In genomic region chr4:159052315-159052714, GRCh38 we compare ENCODE assay signal across 12 cellular contexts. TPM values are rescaled to one million over a fixed set of nuclear protein-coding genes. Genes with fewer than 3 reads are reported as not detected.
DNase-seq lines count a peak whose midpoint lies in the region; ATAC-seq lines count a peak whose summit lies in the region.
"Had no signal": no experiment of that assay in that cellular context is flagged by ENCODE, and none has a peak within 500 bp of the region (broad histone marks: within the 10 kb centered on the region; RNA-seq: fewer than 3 reads in every experiment).

No MANE protein-coding gene starts in this region.

- H3K27me3 Mint-ChIP-seq in memory B cell = peaks cover 18% of the 10 kb centered on the region
- peaks cover 27% of the 10 kb centered on the region for H3K27me3 Mint-ChIP-seq in activated T-cell treated with anti-CD3 and anti-CD28 coated beads, Interleukin-2, amount 50 U/mL, for 24 hours
- H3K27me3 Mint-ChIP-seq in natural killer cell treated with Interleukin-12 subunit alpha and Interleukin-12 subunit beta and Interleukin-15 and Interleukin-18, amount 100 ng/mL, for 72 hours = peaks cover 14 to 28% of the 10 kb centered on the region in 2 donors

- H3K27ac Mint-ChIP-seq in memory B cell = no peak overlapping the region
- no peak overlapping the region for H3K27ac Mint-ChIP-seq in activated T-cell treated with anti-CD3 and anti-CD28 coated beads, Interleukin-2, amount 50 U/mL, for 24 hours
- H3K27ac Mint-ChIP-seq in natural killer cell treated with Interleukin-12 subunit alpha and Interleukin-12 subunit beta and Interleukin-15 and Interleukin-18, amount 100 ng/mL, for 72 hours = no peak overlapping the region

- H3K36me3 Mint-ChIP-seq in memory B cell = no peaks in the 10 kb centered on the region
- H3K36me3 Mint-ChIP-seq in activated T-cell treated with anti-CD3 and anti-CD28 coated beads, Interleukin-2, amount 50 U/mL, for 24 hours (ENCODE audit: low read depth) = no peaks in the 10 kb centered on the region
- H3K36me3 Mint-ChIP-seq in natural killer cell treated with Interleukin-12 subunit alpha and Interleukin-12 subunit beta and Interleukin-15 and Interleukin-18, amount 100 ng/mL, for 72 hours = no peaks in the 10 kb centered on the region

- ATAC-seq in GM18873 (IDR thresholded peaks at IDR 0.05; ENCODE audit: low FRiP score, unreplicated experiment) = peak; percentile 41
- ATAC-seq in GM21723 (IDR thresholded peaks at IDR 0.05; ENCODE audit: unreplicated experiment) = peak; percentile 50
- ATAC-seq in HG03175 (IDR thresholded peaks at IDR 0.05; ENCODE audit: unreplicated experiment) = peak; percentile 69
- ATAC-seq in memory B cell (ENCODE audit: low read depth) = peak; percentile 90
- ATAC-seq in natural killer cell treated with Interleukin-12 subunit alpha and Interleukin-12 subunit beta and Interleukin-15 and Interleukin-18, amount 100 ng/mL, for 72 hours = no peak
- ATAC-seq: effector memory CD8-positive, alpha-beta T cell had no signal

- peaks cover 22% of the 10 kb centered on the region for H3K4me1 Mint-ChIP-seq in memory B cell
- peaks cover 20% of the 10 kb centered on the region for H3K4me1 Mint-ChIP-seq in activated T-cell treated with anti-CD3 and anti-CD28 coated beads, Interleukin-2, amount 50 U/mL, for 24 hours (ENCODE audit: low read depth)
- H3K4me1 Mint-ChIP-seq in natural killer cell treated with Interleukin-12 subunit alpha and Interleukin-12 subunit beta and Interleukin-15 and Interleukin-18, amount 100 ng/mL, for 72 hours (ENCODE audit: low read depth in 2 of 2) = peaks cover 3 to 12% of the 10 kb centered on the region in 2 donors

- DNase-seq in memory B cell (ENCODE audit: low spot score in 2 of 2) = peak in 1 of 2 donors; percentile 45
- no peak for DNase-seq in activated T-cell treated with anti-CD3 and anti-CD28 coated beads, Interleukin-2, amount 50 U/mL, for 24 hours
- DNase-seq in NCI-H2171 (lab: John Stamatoyannopoulos, UW) = no peak
- DNase-seq in AG20443 (ENCODE audit: low spot score) = no peak
- no peak for DNase-seq in natural killer cell treated with Interleukin-12 subunit alpha and Interleukin-12 subunit beta and Interleukin-15 and Interleukin-18, amount 100 ng/mL, for 72 hours (ENCODE audit: low spot score)
- DNase-seq: Caco-2; effector memory CD8-positive, alpha-beta T cell; Kasumi-1; NCI-H510A treated with DMSO at 0.1 percent for 48 hours had no signal

- peak overlapping the region; percentile 71 for H3K4me3 Mint-ChIP-seq in memory B cell
- no peak overlapping the region for H3K4me3 Mint-ChIP-seq in activated T-cell treated with anti-CD3 and anti-CD28 coated beads, Interleukin-2, amount 50 U/mL, for 24 hours
- no peak overlapping the region for H3K4me3 Mint-ChIP-seq in natural killer cell treated with Interleukin-12 subunit alpha and Interleukin-12 subunit beta and Interleukin-15 and Interleukin-18, amount 100 ng/mL, for 72 hours
- H3K4me3 Mint-ChIP-seq: effector memory CD8-positive, alpha-beta T cell had no signal

- no peaks in the 10 kb centered on the region for H3K9me3 Mint-ChIP-seq in memory B cell
- H3K9me3 Mint-ChIP-seq in activated T-cell treated with anti-CD3 and anti-CD28 coated beads, Interleukin-2, amount 50 U/mL, for 24 hours = no peaks in the 10 kb centered on the region
- no peaks in the 10 kb centered on the region for H3K9me3 Mint-ChIP-seq in natural killer cell treated with Interleukin-12 subunit alpha and Interleukin-12 subunit beta and Interleukin-15 and Interleukin-18, amount 100 ng/mL, for 72 hours
- H3K9me3 Mint-ChIP-seq: effector memory CD8-positive, alpha-beta T cell had no signal

RNA-seq across cellular contexts. Expression of gene RAPGEF2, which starts 50.6 kb away (rescaled TPM):
- 10 to 100 TPM; 14.0 to 33.3 TPM for total RNA-seq in natural killer cell treated with Interleukin-12 subunit alpha and Interleukin-12 subunit beta and Interleukin-15 and Interleukin-18, amount 100 ng/mL, for 72 hours

Comparison
In these comparisons a context has a peak if more than half of its experiments do, and no peak if none do; other contexts are left out.
1. ATAC-seq: peak in GM18873 (single experiment), GM21723 (single experiment), HG03175 (single experiment) and memory B cell (single experiment); none in natural killer cell treated with Interleukin-12 subunit alpha and Interleukin-12 subunit beta and Interleukin-15 and Interleukin-18, amount 100 ng/mL, for 72 hours (0 of 2).